In the genomic region with DNA sequence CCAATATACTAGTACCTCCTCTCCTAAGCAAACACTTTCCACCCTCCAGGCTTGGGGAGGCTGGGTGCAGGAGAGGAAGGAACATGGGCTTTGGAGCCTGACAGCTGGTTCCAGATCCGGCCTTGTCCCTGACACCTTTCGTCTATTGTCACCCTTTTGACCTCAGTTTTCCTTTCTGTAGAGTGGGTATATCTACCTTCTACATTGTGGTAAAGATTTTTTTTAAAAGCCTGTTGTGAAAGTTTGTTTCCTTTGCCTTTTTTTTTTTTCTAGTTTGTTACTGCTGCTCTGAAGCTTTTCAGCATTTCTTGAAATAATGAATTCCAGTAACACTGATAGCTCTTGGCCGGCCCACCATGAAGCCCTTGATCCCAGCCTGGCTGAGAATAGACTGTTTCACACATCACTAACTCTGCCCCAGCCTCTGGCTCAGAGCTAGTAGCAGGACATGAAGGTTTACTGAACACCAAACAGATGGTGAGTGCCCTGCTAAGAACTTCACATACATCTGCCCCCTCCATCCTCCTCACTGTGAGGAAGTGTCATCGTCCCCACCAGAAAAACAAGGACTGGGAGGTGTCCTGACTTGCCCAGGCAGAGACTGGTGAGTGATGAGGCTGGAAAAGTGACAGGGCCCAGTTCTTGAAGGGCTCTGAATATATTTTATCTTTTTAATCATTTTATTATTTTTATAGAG, we compare ENCODE assay signal across 1 cellular context.
TF ChIP-seq lines count a peak whose summit lies in the region.

No MANE protein-coding gene starts in this region.

TF ChIP-seq in HCT116, 20 proteins besides CTCF, POLR2A, EP300 and RAD21 (continued from another document):
- TF ChIP-seq, protein P1, sequence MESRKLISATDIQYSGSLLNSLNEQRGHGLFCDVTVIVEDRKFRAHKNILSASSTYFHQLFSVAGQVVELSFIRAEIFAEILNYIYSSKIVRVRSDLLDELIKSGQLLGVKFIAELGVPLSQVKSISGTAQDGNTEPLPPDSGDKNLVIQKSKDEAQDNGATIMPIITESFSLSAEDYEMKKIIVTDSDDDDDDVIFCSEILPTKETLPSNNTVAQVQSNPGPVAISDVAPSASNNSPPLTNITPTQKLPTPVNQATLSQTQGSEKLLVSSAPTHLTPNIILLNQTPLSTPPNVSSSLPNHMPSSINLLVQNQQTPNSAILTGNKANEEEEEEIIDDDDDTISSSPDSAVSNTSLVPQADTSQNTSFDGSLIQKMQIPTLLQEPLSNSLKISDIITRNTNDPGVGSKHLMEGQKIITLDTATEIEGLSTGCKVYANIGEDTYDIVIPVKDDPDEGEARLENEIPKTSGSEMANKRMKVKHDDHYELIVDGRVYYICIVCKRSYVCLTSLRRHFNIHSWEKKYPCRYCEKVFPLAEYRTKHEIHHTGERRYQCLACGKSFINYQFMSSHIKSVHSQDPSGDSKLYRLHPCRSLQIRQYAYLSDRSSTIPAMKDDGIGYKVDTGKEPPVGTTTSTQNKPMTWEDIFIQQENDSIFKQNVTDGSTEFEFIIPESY (IDR thresholded peaks at IDR 0.05; ENCODE audit: extremely low read depth, insufficient replicate concordance, low read length), result no peak
- no peak for TF ChIP-seq SIN3A (IDR thresholded peaks at IDR 0.05; ENCODE audit: low read depth)
- TF ChIP-seq SRF (IDR thresholded peaks at IDR 0.05; ENCODE audit: low read depth), result no peak
- no peak for TF ChIP-seq CBX3 (IDR thresholded peaks at IDR 0.05; ENCODE audit: low read depth)
- no peak for TF ChIP-seq POLR2AphosphoS5 (IDR thresholded peaks at IDR 0.05; ENCODE audit: low read depth, low read length)
- TF ChIP-seq ZNF274 (IDR thresholded peaks at IDR 0.05; ENCODE audit: low read depth, low read length), result no peak
- no peak for TF ChIP-seq EZH2phosphoT487 (IDR thresholded peaks at IDR 0.05; ENCODE audit: borderline replicate concordance)
- TF ChIP-seq, protein P2, sequence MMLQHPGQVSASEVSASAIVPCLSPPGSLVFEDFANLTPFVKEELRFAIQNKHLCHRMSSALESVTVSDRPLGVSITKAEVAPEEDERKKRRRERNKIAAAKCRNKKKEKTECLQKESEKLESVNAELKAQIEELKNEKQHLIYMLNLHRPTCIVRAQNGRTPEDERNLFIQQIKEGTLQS (IDR thresholded peaks at IDR 0.05), result no peak
- TF ChIP-seq FOSL1 (IDR thresholded peaks at IDR 0.05; ENCODE audit: low read depth), result no peak
- TF ChIP-seq, protein P3, sequence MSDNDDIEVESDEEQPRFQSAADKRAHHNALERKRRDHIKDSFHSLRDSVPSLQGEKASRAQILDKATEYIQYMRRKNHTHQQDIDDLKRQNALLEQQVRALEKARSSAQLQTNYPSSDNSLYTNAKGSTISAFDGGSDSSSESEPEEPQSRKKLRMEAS (IDR thresholded peaks at IDR 0.05), result no peak
- TF ChIP-seq ZFX (IDR thresholded peaks at IDR 0.05), result no peak
- TF ChIP-seq TCF7L2 (IDR thresholded peaks at IDR 0.05; ENCODE audit: borderline replicate concordance, extremely low read depth, insufficient read depth, insufficient read length), result no peak
- no peak for TF ChIP-seq JUND (IDR thresholded peaks at IDR 0.05)
- TF ChIP-seq YY1 (IDR thresholded peaks at IDR 0.05; ENCODE audit: extremely low read depth, insufficient replicate concordance, low read depth, low read length), result no peak
- TF ChIP-seq EGR1 (IDR thresholded peaks at IDR 0.05; ENCODE audit: low read depth), result no peak
